7 cellular contexts compared by ENCODE assay signal in the genomic region with DNA sequence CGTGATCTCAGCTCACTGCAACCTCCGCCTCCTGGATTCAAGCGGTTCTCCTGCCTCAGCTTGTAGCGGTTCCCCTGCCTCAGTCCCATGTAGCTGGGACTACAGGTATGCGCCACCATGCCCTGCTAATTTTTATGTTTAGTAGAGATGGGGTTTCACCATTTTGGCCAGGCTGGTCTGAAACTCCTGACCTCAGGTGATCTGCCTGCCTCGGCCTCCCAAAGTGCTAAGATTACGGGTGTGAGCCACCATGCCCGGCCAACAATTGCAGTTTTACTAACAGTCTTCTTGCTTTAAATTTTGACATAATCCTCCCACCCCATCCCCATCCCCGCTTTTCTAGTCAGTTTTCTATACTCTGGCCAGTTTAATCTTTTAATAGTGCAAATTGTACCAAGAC.
"Had no signal": no experiment of that assay in that cellular context is flagged by ENCODE, and none has a peak within 500 bp of the region (broad histone marks: within the 10 kb centered on the region; RNA-seq: fewer than 3 reads in every experiment).

No MANE protein-coding gene starts in this region.

- H3K27ac Mint-ChIP-seq: IgD-negative memory B cell had no signal

- DNase-seq: KBM-7, KG1 had no signal

- ATAC-seq: HepG2 had no signal

- H3K27me3 Mint-ChIP-seq: IgD-negative memory B cell had no signal

- FAIRE-seq: HepG2, HTR-8/SVneo had no signal

- H3K4me3 Mint-ChIP-seq: IgD-negative memory B cell had no signal

- H3K4me1 Mint-ChIP-seq: IgD-negative memory B cell had no signal

- H3K27ac ChIP-seq: HL-60, KMS-11 had no signal

- H3K9ac ChIP-seq: KMS-11 had no signal

- H3K4me2 ChIP-seq: KMS-11 had no signal
